21 cellular contexts compared by ENCODE assay signal in genomic region chr1:115911298-115911697, GRCh38.
DNase-seq lines count a peak whose midpoint lies in the region; ATAC-seq and TF ChIP-seq lines count a peak whose summit lies in the region.
"Had no signal": no experiment of that assay in that cellular context is flagged by ENCODE, and none has a peak within 500 bp of the region (broad histone marks: within the 10 kb centered on the region; RNA-seq: fewer than 3 reads in every experiment).

No MANE protein-coding gene starts in this region.

- H4K20me1 ChIP-seq in BLaER1: no peaks in the 10 kb centered on the region

- TF ChIP-seq CTCF in LNCaP clone FGC (IDR thresholded peaks at IDR 0.05; ENCODE audit: control insufficient read depth, extremely low read depth, insufficient read depth) (no peak), VCaP (conservative IDR thresholded peaks at IDR 0.05) (no peak), mucosa of descending colon (IDR thresholded peaks at IDR 0.05) (no peak), ovary (IDR thresholded peaks at IDR 0.05) (no peak)

- no peak for TF ChIP-seq EP300 in ovary (IDR thresholded peaks at IDR 0.05)

- no peaks in the 10 kb centered on the region for H3K9me3 ChIP-seq in BLaER1
- no peaks in the 10 kb centered on the region for H3K9me3 ChIP-seq in mucosa of descending colon
- H3K9me3 ChIP-seq in ovary: no peaks in the 10 kb centered on the region
- H3K9me3 ChIP-seq: SJSA1, vagina had no signal

- DNase-seq in LNCaP clone FGC (ENCODE audit: low read depth) (peak; percentile 72), mucosa of descending colon (peak in 2 of 3 donors; percentile 14 to 22), NCI-H446 (lab: John Stamatoyannopoulos, UW) (no peak), ovary (no peak)
- no peak for DNase-seq in effector CD4-positive, alpha-beta T cell
- DNase-seq: activated CD4-positive, alpha-beta T cell treated with anti-CD3 and anti-CD28 coated beads, Interleukin-2, amount 10 ng/mL, durations not matched to agents 7 days and 5 days; activated naive CD8-positive, alpha-beta T cell treated with anti-CD3 and anti-CD28 coated beads, Interleukin-2, amount 50 U/mL, for 24 hours; brain microvascular endothelial cell; DMS 273 treated with DMSO at 0.1 percent for 48 hours; hippocampal formation; NCI-H1048; NCI-H2081; NCI-H774; nucleus accumbens; OCI-M1 had no signal

- 57 to 71% (median 71%) methylated on average over 2 of the region's 2 CpGs for WGBS in ovary, 3 donors

- H3K9ac ChIP-seq in BLaER1: no peak overlapping the region

- no peak for TF ChIP-seq POLR2A in ovary (IDR thresholded peaks at IDR 0.05)

- ATAC-seq in mucosa of descending colon: peak; percentile 43
- no peak for ATAC-seq in HG03039 (IDR thresholded peaks at IDR 0.05; ENCODE audit: unreplicated experiment)
- ATAC-seq: activated naive CD8-positive, alpha-beta T cell treated with anti-CD3 and anti-CD28 coated beads, Interleukin-2, amount 50 U/mL, for 24 hours; activated T-helper 17 cell treated with anti-CD3 and anti-CD28 coated beads, Interleukin-2, amount 50 U/mL, for 72 hours had no signal

- peaks cover 30% of the 10 kb centered on the region for H3K4me1 ChIP-seq in BLaER1
- no peaks in the 10 kb centered on the region for H3K4me1 ChIP-seq in mucosa of descending colon (ENCODE audit: low read depth)
- no peaks in the 10 kb centered on the region for H3K4me1 ChIP-seq in ovary (ENCODE audit: insufficient read depth)
- H3K4me1 ChIP-seq: SJSA1, vagina had no signal

- peak overlapping the region; percentile 61 for H3K4me2 ChIP-seq in BLaER1

- H3K36me3 ChIP-seq in BLaER1: no peaks in the 10 kb centered on the region
- H3K36me3 ChIP-seq in mucosa of descending colon (ENCODE audit: low read depth): no peaks in the 10 kb centered on the region
- H3K36me3 ChIP-seq in ovary: no peaks in the 10 kb centered on the region
- H3K36me3 ChIP-seq: brain microvascular endothelial cell, SJSA1, vagina had no signal

- H3K4me3 ChIP-seq in BLaER1 (no peak overlapping the region), LNCaP clone FGC (ENCODE audit: low read depth, low read length) (no peak overlapping the region), mucosa of descending colon (no peak overlapping the region), ovary (no peak overlapping the region)
- H3K4me3 ChIP-seq: SJSA1, vagina had no signal

- H3K27me3 ChIP-seq in BLaER1 (no peaks in the 10 kb centered on the region), ovary (no peaks in the 10 kb centered on the region)
- H3K27me3 ChIP-seq: brain microvascular endothelial cell, SJSA1, vagina had no signal

- intact Hi-C loops in mucosa of descending colon (cut with DNase I, micrococcal nuclease) (no loop called here), ovary (cut with DNase I) (no loop called here)

- H3K27ac ChIP-seq in BLaER1: peak overlapping the region; percentile 28; the same call in 1 of the 2 replicates
- peak overlapping the region; percentile 62 for H3K27ac ChIP-seq in VCaP
- H3K27ac ChIP-seq in ovary: no peak overlapping the region
- H3K27ac ChIP-seq: brain microvascular endothelial cell, SJSA1, vagina had no signal

Comparison
In these comparisons a context has a peak if more than half of its experiments do, and no peak if none do; other contexts are left out.
1. H3K27ac ChIP-seq: peak in BLaER1 (single experiment) and VCaP (single experiment); none in ovary (0 of 2).
2. DNase-seq: peak in LNCaP clone FGC (single experiment) and mucosa of descending colon (2 of 3); none in NCI-H446 (0 of 2), effector CD4-positive, alpha-beta T cell (single experiment) and ovary (0 of 5).